In the genomic region with DNA sequence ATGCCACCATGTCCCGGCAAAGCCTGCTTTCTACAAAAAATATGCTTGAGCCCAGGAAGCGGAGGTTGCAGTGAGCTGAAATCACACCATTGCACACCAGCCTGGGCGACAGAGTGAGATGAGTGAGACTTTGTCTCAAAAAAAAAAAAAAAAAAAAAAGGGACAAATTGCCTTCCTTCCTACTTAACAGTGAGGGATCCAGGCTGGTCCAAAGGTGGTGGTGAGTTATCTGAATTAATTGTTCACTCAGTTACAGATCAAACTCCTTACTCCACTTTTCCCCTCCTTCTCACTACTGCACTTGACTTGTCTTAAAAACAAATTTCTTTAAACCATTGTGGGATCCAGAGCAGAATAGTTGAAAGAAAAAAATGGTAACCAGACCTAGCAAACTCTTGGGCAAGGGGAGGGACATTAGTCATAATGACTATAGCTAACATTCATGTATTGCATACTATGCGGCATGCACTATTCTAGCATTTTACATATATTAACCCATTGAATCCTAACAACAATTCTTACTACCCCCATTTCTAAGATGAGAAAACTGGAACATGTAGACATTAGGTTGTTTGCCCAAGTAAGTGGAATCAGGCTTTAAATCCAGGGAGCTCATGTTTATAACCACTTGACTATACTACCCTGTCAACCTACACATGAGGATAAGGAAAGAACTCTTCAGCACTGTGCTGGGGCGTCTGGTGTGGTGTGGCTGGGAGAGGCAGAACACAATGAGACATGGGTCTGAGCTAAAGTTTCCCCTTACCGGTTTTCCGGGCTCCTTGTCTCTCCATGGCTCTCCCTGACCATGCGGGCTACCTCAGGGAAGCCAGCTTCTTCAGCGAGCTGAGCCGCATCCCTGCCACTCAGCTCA, we compare ENCODE assay signal across 9 cellular contexts. TPM values are rescaled to one million over a fixed set of nuclear protein-coding genes. Genes with fewer than 3 reads are reported as not detected.
DNase-seq lines count a peak whose midpoint lies in the region; ATAC-seq and TF ChIP-seq lines count a peak whose summit lies in the region.
"Had no signal": no experiment of that assay in that cellular context is flagged by ENCODE, and none has a peak within 500 bp of the region (broad histone marks: within the 10 kb centered on the region; RNA-seq: fewer than 3 reads in every experiment).

No MANE protein-coding gene starts in this region.

- no peak for ATAC-seq in activated T-cell treated with anti-CD3 and anti-CD28 coated beads, Interleukin-2, amount 50 U/mL, for 72 hours (replicated peaks in 1 of 2)
- ATAC-seq in left lung = no peak

- H3K36me3 Mint-ChIP-seq in activated T-cell treated with anti-CD3 and anti-CD28 coated beads, Interleukin-2, amount 50 U/mL, for 72 hours (ENCODE audit: insufficient read depth in 2 of 2) = peaks cover 26 to 31% of the 10 kb centered on the region in 2 donors

- peak overlapping the region; percentile 47 for H3K27ac ChIP-seq in adipose tissue (ENCODE audit: low read depth, low read length)
- H3K27ac ChIP-seq in left lung = peak overlapping the region; percentile 93 to 94
- H3K27ac ChIP-seq in tibial nerve = peak overlapping the region; percentile 60 to 99 (median 96)

- H3K27me3 ChIP-seq in left lung = no peaks in the 10 kb centered on the region
- no peaks in the 10 kb centered on the region for H3K27me3 ChIP-seq in tibial nerve

- H3K4me1 ChIP-seq in left lung (peaks cover 31 to 72% of the 10 kb centered on the region in 2 donors), tibial nerve (peaks cover 0 to 74% (median 40%) of the 10 kb centered on the region in 4 donors)

- intact Hi-C loops in left lung (cut with DNase I) = no loop called here

- H3K9me3 ChIP-seq in left lung = no peaks in the 10 kb centered on the region
- H3K9me3 ChIP-seq in tibial nerve = no peaks in the 10 kb centered on the region

- no peak for TF ChIP-seq EP300 in tibial nerve (IDR thresholded peaks at IDR 0.05)

- TF ChIP-seq POLR2A in tibial nerve (IDR thresholded peaks at IDR 0.05) = no peak

- H3K4me3 ChIP-seq in left lung = peak overlapping the region; percentile 57 to 66
- H3K4me3 ChIP-seq in tibial nerve = peak overlapping the region; percentile 67 to 93 (median 87)

- DNase-seq in activated T-cell treated with anti-CD3 and anti-CD28 coated beads, Interleukin-2, amount 50 U/mL, for 72 hours = no peak
- DNase-seq in activated T-cell treated with anti-CD3 and anti-CD28 coated beads, Interleukin-2, amount 50 U/mL, for 48 hours = no peak
- DNase-seq in left lung (no peak), tibial nerve (ENCODE audit: low spot score in 2 of 2) (no peak), dedifferentiated amniotic fluid mesenchymal stem cell (ENCODE audit: extremely low spot score) (no peak), NCI-H2081 treated with DMSO at 0.1 percent for 48 hours (lab: John Stamatoyannopoulos, UW) (no peak), T-helper 9 cell (no peak)
- DNase-seq: NCI-H2029 treated with DMSO at 0.1 percent for 48 hours had no signal

- 63 to 67% (median 64%) methylated on average over 10 of the region's 10 CpGs for WGBS in adipose tissue, 3 donors
- 43 to 44% methylated on average over 10 of the region's 10 CpGs for WGBS in tibial nerve, 2 donors

- H3K36me3 ChIP-seq in left lung = peaks cover 0 to 38% of the 10 kb centered on the region in 2 donors
- peaks cover 3 to 44% (median 8%) of the 10 kb centered on the region in 3 donors for H3K36me3 ChIP-seq in tibial nerve

- H3K4me1 Mint-ChIP-seq in activated T-cell treated with anti-CD3 and anti-CD28 coated beads, Interleukin-2, amount 50 U/mL, for 72 hours (ENCODE audit: low read depth) = peaks cover 88% of the 10 kb centered on the region

- peak overlapping the region; percentile 98 for H3K27ac Mint-ChIP-seq in activated T-cell treated with anti-CD3 and anti-CD28 coated beads, Interleukin-2, amount 50 U/mL, for 72 hours

- no peak for TF ChIP-seq CTCF in left lung (IDR thresholded peaks at IDR 0.05)
- TF ChIP-seq CTCF in tibial nerve (IDR thresholded peaks at IDR 0.05) = no peak

- no peaks in the 10 kb centered on the region for H3K9me3 Mint-ChIP-seq in activated T-cell treated with anti-CD3 and anti-CD28 coated beads, Interleukin-2, amount 50 U/mL, for 72 hours

- peak overlapping the region; percentile 98 to 99 for H3K4me3 Mint-ChIP-seq in activated T-cell treated with anti-CD3 and anti-CD28 coated beads, Interleukin-2, amount 50 U/mL, for 72 hours

- H3K27me3 Mint-ChIP-seq in activated T-cell treated with anti-CD3 and anti-CD28 coated beads, Interleukin-2, amount 50 U/mL, for 72 hours (ENCODE audit: low read depth) = no peaks in the 10 kb centered on the region

RNA-seq across cellular contexts. Expression of a gene that starts 1.5 kb away (rescaled TPM):
- total RNA-seq in activated T-cell treated with anti-CD3 and anti-CD28 coated beads, Interleukin-2, amount 50 U/mL, for 72 hours = 10 to 100 TPM; 30.3 to 37.7 TPM
- 10 to 100 TPM in 2 of 3 donors, 1 to 10 TPM in 1; 9.7 to 16.6 (median 14.0) TPM for polyA plus RNA-seq in adipose tissue
- total RNA-seq in left lung (10 to 100 TPM; 10.3 to 13.2 TPM), tibial nerve (10 to 100 TPM; 18.8 to 30.0 (median 26.5) TPM)

RNA-seq across cellular contexts. Expression of a gene that starts 2.6 kb away (rescaled TPM):
- 100 to 1,000 TPM; 208 to 209 TPM for total RNA-seq in activated T-cell treated with anti-CD3 and anti-CD28 coated beads, Interleukin-2, amount 50 U/mL, for 72 hours
- 100 to 1,000 TPM; 103 to 186 (median 172) TPM for polyA plus RNA-seq in adipose tissue
- total RNA-seq in left lung (100 to 1,000 TPM in 1 of 2 donors, 10 to 100 TPM in 1; 96.6 to 128 TPM), tibial nerve (100 to 1,000 TPM; 183 to 207 (median 188) TPM)

RNA-seq across cellular contexts. Expression of a gene that starts 2.7 kb away (rescaled TPM):
- 10 to 100 TPM; 21.1 to 22.5 TPM for total RNA-seq in activated T-cell treated with anti-CD3 and anti-CD28 coated beads, Interleukin-2, amount 50 U/mL, for 72 hours
- 10 to 100 TPM in 2 of 3 donors, 1 to 10 TPM in 1; 8.8 to 17.0 (median 14.1) TPM for polyA plus RNA-seq in adipose tissue
- total RNA-seq in left lung (10 to 100 TPM; 21.9 to 23.8 TPM), tibial nerve (10 to 100 TPM; 13.8 to 23.3 (median 20.5) TPM)

RNA-seq across cellular contexts. Expression of a gene that starts 6.5 kb away (rescaled TPM):
- total RNA-seq in activated T-cell treated with anti-CD3 and anti-CD28 coated beads, Interleukin-2, amount 50 U/mL, for 72 hours = 10 to 100 TPM; 21.3 to 26.9 TPM
- 1 to 10 TPM; 4.2 to 9.8 (median 4.8) TPM for polyA plus RNA-seq in adipose tissue
- total RNA-seq in left lung (10 to 100 TPM in 1 of 2 donors, 1 to 10 TPM in 1; 6.9 to 13.6 TPM), tibial nerve (10 to 100 TPM in 2 of 4 donors, 1 to 10 TPM in 2; 7.6 to 13.0 (median 9.8) TPM)

RNA-seq across cellular contexts. Expression of a gene that starts 7.6 kb away (rescaled TPM):
- 1 to 10 TPM; 5.0 to 6.0 TPM for total RNA-seq in activated T-cell treated with anti-CD3 and anti-CD28 coated beads, Interleukin-2, amount 50 U/mL, for 72 hours
- polyA plus RNA-seq in adipose tissue = 1 to 10 TPM; 2.0 to 6.5 (median 3.6) TPM
- total RNA-seq in left lung (1 to 10 TPM; 1.0 to 1.5 TPM), tibial nerve (1 to 10 TPM in 1 of 4 donors, under 1 TPM in 2, not detected in 1; 0.63 to 2.0 (median 0.90) TPM)
